ENCODE assay signal across 12 cellular contexts in genomic region chr7:135843214-135843613, GRCh38.
DNase-seq lines count a peak whose midpoint lies in the region; ATAC-seq lines count a peak whose summit lies in the region.
"Had no signal": no experiment of that assay in that cellular context is flagged by ENCODE, and none has a peak within 500 bp of the region (broad histone marks: within the 10 kb centered on the region; RNA-seq: fewer than 3 reads in every experiment).

No MANE protein-coding gene starts in this region.

- no peaks in the 10 kb centered on the region for H3K4me1 ChIP-seq in SJCRH30

- H3K9me3 ChIP-seq in SJCRH30 (replicated peaks), result 0 out of 2 replicates have a peak, but pooled peaks cover under 1% of the 10 kb centered on the region

- intact Hi-C loops in left ventricle myocardium superior (cut with micrococcal nuclease), result no loop called here

- no peaks in the 10 kb centered on the region for H3K36me3 ChIP-seq in SJCRH30

- H3K4me3 ChIP-seq in SJCRH30, result no peak overlapping the region
- H3K4me3 ChIP-seq: coronary artery had no signal

- peak; percentile 95 for ATAC-seq in GM18861 (IDR thresholded peaks at IDR 0.05; ENCODE audit: unreplicated experiment)
- ATAC-seq in GM21515 (IDR thresholded peaks at IDR 0.05; ENCODE audit: unreplicated experiment), result peak; percentile 89
- peak; percentile 92 for ATAC-seq in HG03103 (IDR thresholded peaks at IDR 0.05; ENCODE audit: low read depth, unreplicated experiment)
- no peak for ATAC-seq in left ventricle myocardium superior

- H3K27me3 ChIP-seq in SJCRH30, result no peaks in the 10 kb centered on the region

- DNase-seq in SKM-1 (lab: John Stamatoyannopoulos, UW; ENCODE audit: unreplicated experiment), result peak; percentile 36
- DNase-seq in left ventricle myocardium superior, result no peak
- no peak for DNase-seq in stimulated activated CD4-positive, alpha-beta T cell treated with anti-CD3 and anti-CD28 coated beads, Interleukin-2, amount 100 ng/mL, for 24 hours
- no peak for DNase-seq in SJCRH30
- no peak for DNase-seq in NCI-H446 (lab: John Stamatoyannopoulos, UW)
- DNase-seq: Calu3, HCEC 1CT, NCI-H2029 had no signal

- no peak overlapping the region for H3K27ac ChIP-seq in SJCRH30
- H3K27ac ChIP-seq: coronary artery had no signal
